In the genomic region with DNA sequence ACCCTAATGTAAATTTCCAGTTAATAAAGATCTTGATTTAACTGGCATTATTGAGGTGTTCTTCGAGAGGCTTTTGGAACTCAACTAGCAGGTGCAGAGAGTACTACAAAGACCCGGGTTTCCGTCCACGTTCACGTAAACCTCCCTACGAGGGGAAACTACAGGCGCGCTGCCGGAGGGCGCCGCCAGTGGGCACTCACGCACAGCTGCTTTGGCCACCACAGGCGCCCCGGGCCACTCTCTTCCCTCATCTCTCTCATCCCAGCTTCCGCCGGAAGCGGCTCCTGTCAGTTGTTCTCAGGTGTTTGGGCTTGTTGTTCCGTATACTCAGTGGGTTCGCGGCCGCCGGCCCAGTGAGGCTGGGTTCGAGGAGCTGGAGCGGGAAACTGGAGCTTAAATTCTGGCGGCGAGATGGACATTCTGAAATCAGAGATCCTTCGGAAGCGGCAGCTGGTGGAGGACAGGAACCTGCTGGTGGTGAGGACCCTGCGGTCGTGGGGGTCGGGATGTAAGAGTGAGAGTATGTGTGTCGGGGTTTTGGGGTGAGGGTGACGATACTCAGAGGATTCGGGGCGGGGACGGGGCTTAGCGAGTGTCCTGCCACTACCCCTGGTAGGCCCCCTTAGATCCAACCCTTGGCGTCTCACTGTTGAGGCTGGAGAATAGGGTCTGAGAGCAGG, we compare ENCODE assay signal across 8 cellular contexts. TPM values are rescaled to one million over a fixed set of nuclear protein-coding genes. Genes with fewer than 3 reads are reported as not detected.
DNase-seq lines count a peak whose midpoint lies in the region; ATAC-seq and TF ChIP-seq lines count a peak whose summit lies in the region.

A gene with protein sequence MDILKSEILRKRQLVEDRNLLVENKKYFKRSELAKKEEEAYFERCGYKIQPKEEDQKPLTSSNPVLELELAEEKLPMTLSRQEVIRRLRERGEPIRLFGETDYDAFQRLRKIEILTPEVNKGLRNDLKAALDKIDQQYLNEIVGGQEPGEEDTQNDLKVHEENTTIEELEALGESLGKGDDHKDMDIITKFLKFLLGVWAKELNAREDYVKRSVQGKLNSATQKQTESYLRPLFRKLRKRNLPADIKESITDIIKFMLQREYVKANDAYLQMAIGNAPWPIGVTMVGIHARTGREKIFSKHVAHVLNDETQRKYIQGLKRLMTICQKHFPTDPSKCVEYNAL (plus strand): TSS at position 290 of the 680 bp plus-strand sequence. CDS start 122 bp downstream, at position 412.

- DNase-seq in BE2C = peak; percentile 88
- peak; percentile 80 for DNase-seq in NCI-H460 (ENCODE audit: extremely low read depth, low read depth)
- DNase-seq in activated CD4-positive, CD25-positive, alpha-beta regulatory T cell treated with anti-CD3 and anti-CD28 coated beads, Interleukin-2, amount 50 U/mL, for 72 hours = peak; percentile 94
- DNase-seq in cerebellar nuclear complex (lab: John Stamatoyannopoulos, UW) = peak; percentile 60 to 87
- DNase-seq in islet precursor cell = peak; percentile 94
- peak; percentile 88 to 92 (median 89) for DNase-seq in stimulated activated CD4-positive, alpha-beta T cell treated with anti-CD3 and anti-CD28 coated beads, Interleukin-12 subunit alpha, Interleukin-12 subunit beta, amount 100 ng/mL, for 48 hours (ENCODE audit: low read depth in 2 of 3, low spot score in 1 of 3)

- peak; percentile 100 for ATAC-seq in HG03432 (IDR thresholded peaks at IDR 0.05; ENCODE audit: unreplicated experiment)

- H3K9me3 ChIP-seq in BE2C = no peaks in the 10 kb centered on the region

- 0 out of 2 replicates have a peak, but pooled peaks cover 4% of the 10 kb centered on the region for H3K27me3 ChIP-seq in BE2C

- peak within 1 kb of the TSS; percentile 86 for H3K4me3 ChIP-seq in BE2C (ENCODE audit: low read depth, low read length)

- H3K4me1 ChIP-seq in BE2C = no peaks in the 10 kb centered on the region

- TF ChIP-seq CTCF in BE2C (IDR thresholded peaks at IDR 0.05; ENCODE audit: low read depth, low read length) = peak; percentile 90

- no peaks in the 10 kb centered on the region for H3K36me3 ChIP-seq in BE2C

- peak; percentile 87 for TF ChIP-seq POLR2A in GM19099 (IDR thresholded peaks at IDR 0.05; ENCODE audit: extremely low read depth, insufficient read length, low read depth)

RNA-seq across cellular contexts. Expression of the gene that starts here (rescaled TPM):
- polyA plus RNA-seq in BE2C (2012; ENCODE audit: insufficient read depth, insufficient read length, low read depth) = 23.4 TPM
- 18.9 and 28.2 TPM in 2 replicates for total RNA-seq in NCI-H460 (2014; rRNA removed; shearing (Covaris generic))
- 12.1 and 20.8 TPM in 2 replicates for polyA plus RNA-seq in NCI-H460 (2014; cell fraction: nucleus; rRNA removed)

Comparison
In these comparisons a context has a peak if more than half of its experiments do, and no peak if none do; other contexts are left out.
1. Peak in every context shown above with its lines: DNase-seq, ATAC-seq and H3K4me3 ChIP-seq.